33 cellular contexts compared by ENCODE assay signal in the genomic region with DNA sequence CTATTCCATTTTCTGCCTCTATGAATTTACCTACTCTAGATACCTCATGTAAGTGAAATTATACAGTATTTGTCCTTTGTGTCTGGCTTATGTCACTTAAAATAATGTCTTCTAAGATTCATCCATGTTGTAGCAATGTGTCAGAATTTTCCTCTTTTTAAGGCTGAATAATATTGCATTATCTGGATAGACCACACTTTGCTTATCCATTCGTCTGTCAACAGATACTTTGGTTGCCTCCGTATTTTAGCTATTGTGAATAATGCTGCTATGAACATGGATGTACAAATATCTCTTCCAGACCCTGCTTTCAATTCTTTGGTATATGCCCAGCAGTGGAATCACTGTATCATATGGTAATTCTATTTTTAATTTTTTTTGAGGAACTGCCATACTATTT.
"Had no signal": no experiment of that assay in that cellular context is flagged by ENCODE, and none has a peak within 500 bp of the region (broad histone marks: within the 10 kb centered on the region; RNA-seq: fewer than 3 reads in every experiment).

No MANE protein-coding gene starts in this region.

- DNase-seq: activated effector memory CD4-positive, alpha-beta T cell treated with anti-CD3 and anti-CD28 coated beads, Interleukin-2, amount 50 U/mL, for 16 hours; activated effector memory CD4-positive, alpha-beta T cell treated with Interleukin-2 at 50 U/mL for 16 hours; activated gamma-delta T cell; activated gamma-delta T cell treated with Interleukin-2 at 50 U/mL for 16 hours; activated naive CD4-positive, alpha-beta T cell; activated naive CD4-positive, alpha-beta T cell treated with anti-CD3 and anti-CD28 coated beads for 36 hours; activated naive CD4-positive, alpha-beta T cell treated with anti-CD3 and anti-CD28 coated beads, Interleukin-2, amount 10 ng/mL, durations not matched to agents 7 days and 5 days; activated naive CD4-positive, alpha-beta T cell treated with anti-CD3 and anti-CD28 coated beads, Interleukin-2, amount 50 U/mL, for 16 hours; activated naive CD4-positive, alpha-beta T cell treated with Interleukin-2 at 50 U/mL for 16 hours; activated naive CD8-positive, alpha-beta T cell treated with anti-CD3 and anti-CD28 coated beads for 36 hours; activated naive CD8-positive, alpha-beta T cell treated with anti-CD3 and anti-CD28 coated beads, Interleukin-2, amount 10 ng/mL, durations not matched to agents 7 days and 5 days; activated naive CD8-positive, alpha-beta T cell treated with anti-CD3 and anti-CD28 coated beads, Interleukin-2, amount 50 U/mL, for 24 hours; activated T-cell treated with anti-CD3 and anti-CD28 coated beads, Interleukin-2, amount 50 U/mL, for 24 hours; activated T-cell treated with anti-CD3 and anti-CD28 coated beads, Interleukin-2, amount 50 U/mL, for 4 hours; activated T-cell treated with anti-CD3 and anti-CD28 coated beads, Interleukin-2, amount 50 U/mL, for 48 hours; activated T-cell treated with anti-CD3 and anti-CD28 coated beads, Interleukin-2, amount 50 U/mL, for 72 hours; adrenal gland; amniotic stem cell; amygdala; anterior cingulate cortex; aorta; body of pancreas; brain microvascular endothelial cell; caudate nucleus; central memory CD4-positive, alpha-beta T cell; cerebellar nuclear complex had no signal

- H3K9me3 ChIP-seq: adrenal gland, body of pancreas had no signal

- H3K4me3 ChIP-seq: adrenal gland, ascending aorta, body of pancreas, breast epithelium, cardiac muscle cell had no signal

- ATAC-seq: activated naive CD4-positive, alpha-beta T cell treated with anti-CD3 and anti-CD28 coated beads, Interleukin-2, amount 50 U/mL, for 72 hours; activated naive CD8-positive, alpha-beta T cell treated with anti-CD3 and anti-CD28 coated beads, Interleukin-2, amount 50 U/mL, for 24 hours; activated T-cell treated with anti-CD3 and anti-CD28 coated beads, Interleukin-2, amount 50 U/mL, for 4 hours; activated T-cell treated with anti-CD3 and anti-CD28 coated beads, Interleukin-2, amount 50 U/mL, for 72 hours; activated T-helper 17 cell treated with anti-CD3 and anti-CD28 coated beads, Interleukin-2, amount 50 U/mL, for 72 hours; body of pancreas had no signal

- H3K27ac ChIP-seq: adrenal gland, ascending aorta, body of pancreas, brain microvascular endothelial cell, breast epithelium, cardiac muscle cell had no signal

- H3K4me1 ChIP-seq: adrenal gland, ascending aorta, body of pancreas, breast epithelium had no signal

- H3K36me3 ChIP-seq: adrenal gland, ascending aorta, brain microvascular endothelial cell, breast epithelium, cardiac muscle cell had no signal

- H3K27me3 ChIP-seq: ascending aorta, body of pancreas had no signal

- FAIRE-seq: astrocyte, bronchial epithelial cell had no signal
